ENCODE assay signal across 15 cellular contexts in the genomic region with DNA sequence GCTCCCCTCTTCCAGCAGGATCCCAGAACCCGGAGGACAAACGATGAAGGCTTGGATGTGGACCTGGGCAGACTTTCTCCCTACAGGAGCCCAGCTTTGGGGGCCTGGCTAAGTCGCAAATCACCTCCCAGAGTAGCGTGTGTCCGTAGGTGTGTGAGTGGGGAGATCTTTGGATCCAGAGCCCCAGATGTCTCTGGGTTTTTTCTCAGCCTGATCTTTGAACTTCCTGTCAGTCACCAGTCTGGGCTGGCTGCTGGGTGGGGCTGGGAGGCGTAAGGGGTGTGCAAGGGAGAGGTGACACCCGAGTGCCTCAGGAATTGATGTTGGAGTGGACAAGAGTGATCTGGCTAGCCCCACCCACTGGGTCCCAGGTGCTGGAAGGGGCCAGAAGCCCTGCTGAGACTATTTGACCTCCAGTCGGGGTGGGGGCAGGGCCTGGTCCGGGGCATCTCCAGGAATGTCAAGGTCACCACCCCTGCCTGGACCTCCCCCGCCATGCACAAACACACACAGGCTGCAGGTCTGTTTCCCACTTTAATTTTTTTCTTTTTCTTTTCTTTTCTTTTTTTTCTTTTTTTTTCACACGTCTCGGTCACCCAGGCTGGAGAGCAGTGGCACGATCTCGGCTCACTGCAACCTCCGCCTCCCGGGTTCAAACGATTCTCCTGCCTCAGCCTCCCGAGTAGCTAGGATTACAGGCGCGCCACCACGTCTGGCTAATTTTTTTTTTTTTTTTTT. TPM values are rescaled to one million over a fixed set of nuclear protein-coding genes. Genes with fewer than 3 reads are reported as not detected.
A peak's percentile ranks its signal among the peaks of the same experiment; 100 is the strongest.
DNase-seq lines count a peak whose midpoint lies in the region; ATAC-seq, FAIRE-seq and TF ChIP-seq lines count a peak whose summit lies in the region.
"Had no signal": no experiment of that assay in that cellular context is flagged by ENCODE, and none has a peak within 500 bp of the region (broad histone marks: within the 10 kb centered on the region; RNA-seq: fewer than 3 reads in every experiment).

MOGAT3 (minus strand) TSS at position 175 of the 738 bp plus-strand sequence. CDS start 182 bp downstream, outside the sequence.

- H3K36me3 Mint-ChIP-seq in activated naive CD4-positive, alpha-beta T cell treated with anti-CD3 and anti-CD28 coated beads, Interleukin-2, amount 10 ng/mL, durations not matched to agents 7 days and 5 days: peaks cover 1% of the 10 kb centered on the region
- H3K36me3 Mint-ChIP-seq in astrocyte (ENCODE audit: low read depth, unreplicated experiment): no peaks in the 10 kb centered on the region
- H3K36me3 Mint-ChIP-seq in stimulated activated effector memory CD8-positive, alpha-beta T cell treated with anti-CD3 and anti-CD28 coated beads, Interleukin-12 subunit alpha, Interleukin-12 subunit beta, amount 100 ng/mL, for 72 hours: no peaks in the 10 kb centered on the region

- WGBS in HepG2 (ENCODE audit: low lambda C conversion rate): under 1% methylated on average over 20 of the region's 21 CpGs
- WGBS in adrenal gland, 4 donors: 28 to 38% (median 36%) methylated on average over 16 to 21 of the region's 21 CpGs

- TF ChIP-seq CTCF in astrocyte (IDR thresholded peaks at IDR 0.05; ENCODE audit: insufficient read depth, low read depth, low read length) (no peak), HepG2 (CRISPR knock-in tag; IDR thresholded peaks at IDR 0.05) (no peak), adrenal gland (IDR thresholded peaks at IDR 0.05) (no peak)

- no peaks in the 10 kb centered on the region for H3K9me3 Mint-ChIP-seq in activated naive CD4-positive, alpha-beta T cell treated with anti-CD3 and anti-CD28 coated beads, Interleukin-2, amount 10 ng/mL, durations not matched to agents 7 days and 5 days
- H3K9me3 Mint-ChIP-seq in astrocyte (ENCODE audit: unreplicated experiment): no peaks in the 10 kb centered on the region
- no peaks in the 10 kb centered on the region for H3K9me3 Mint-ChIP-seq in stimulated activated effector memory CD8-positive, alpha-beta T cell treated with anti-CD3 and anti-CD28 coated beads, Interleukin-12 subunit alpha, Interleukin-12 subunit beta, amount 100 ng/mL, for 72 hours

- in situ Hi-C loops in HepG2 (cut with HindIII; ENCODE audit: extremely low pct_ligation_motif_present, low pct_unique_long_range_greater_than_20kb): no loop called here

- H3K4me2 ChIP-seq in astrocyte (ENCODE audit: low read length): peak within 1 kb of the TSS; percentile 44
- peak within 1 kb of the TSS; percentile 91 for H3K4me2 ChIP-seq in HepG2 (ENCODE audit: low read depth, low read length)

- no TSS peak for BruUV-seq in HepG2 (replicated peaks; lab: Mats Ljungman, UMichigan)

- TF ChIP-seq POLR2A in HepG2 (IDR thresholded peaks at IDR 0.05; ENCODE audit: insufficient read depth in 1 of 2, low read depth in 2 of 2, low read length in 2 of 2) (peak; percentile 91 to 95), adrenal gland (IDR thresholded peaks at IDR 0.05) (no peak)

- H3K9me3 ChIP-seq in astrocyte (ENCODE audit: insufficient read depth, low read depth, low read length): no peaks in the 10 kb centered on the region
- H3K9me3 ChIP-seq in HepG2 (ENCODE audit: low read length): no peaks in the 10 kb centered on the region
- H3K9me3 ChIP-seq in adrenal gland (replicated peaks in 1 of 3): no peaks in the 10 kb centered on the region

- POLR2A ChIA-PET in HepG2 (lab: Yijun Ruan, JAX): interaction anchor here (0.5 to 11.6 kb wide), 18 partner anchors 7 to 349 kb away, joined by 3 to 202 read pairs (median 4); partner anchors contain the start of genes CLDN15, FIS1, PLOD3 and SRRT

- ATAC-seq in HepG2 (peak; percentile 89), GM21576 (IDR thresholded peaks at IDR 0.05; ENCODE audit: unreplicated experiment) (no peak)
- no peak for ATAC-seq in stimulated activated effector memory CD8-positive, alpha-beta T cell treated with anti-CD3 and anti-CD28 coated beads, Interleukin-12 subunit alpha, Interleukin-12 subunit beta, amount 100 ng/mL, for 72 hours

- peak; percentile 41 for DNase-seq in activated naive CD4-positive, alpha-beta T cell treated with anti-CD3 and anti-CD28 coated beads, Interleukin-2, amount 10 ng/mL, durations not matched to agents 7 days and 5 days
- DNase-seq in activated naive CD4-positive, alpha-beta T cell (lab: John Stamatoyannopoulos, UW): no peak
- DNase-seq in astrocyte (ENCODE audit: low read depth) (no peak), HepG2 (ENCODE audit: low spot score) (peak; percentile 98), adrenal gland (no peak), activated gamma-delta T cell (lab: John Stamatoyannopoulos, UW) (no peak)
- DNase-seq in stimulated activated effector memory CD8-positive, alpha-beta T cell treated with anti-CD3 and anti-CD28 coated beads, Interleukin-12 subunit alpha, Interleukin-12 subunit beta, amount 100 ng/mL, for 72 hours (ENCODE audit: low spot score in 2 of 2): no peak
- DNase-seq: EL; erythroblast; NCI-H1436; stimulated activated CD4-positive, alpha-beta T cell treated with anti-CD3 and anti-CD28 coated beads, Interleukin-4, amount 100 ng/mL, for 24 hours had no signal

- H3K79me2 ChIP-seq in astrocyte (ENCODE audit: insufficient read depth, low read length) (no peaks in the 10 kb centered on the region), HepG2 (ENCODE audit: insufficient read depth, low read length) (peaks cover 12% of the 10 kb centered on the region)

- intact Hi-C loops in HepG2 (cut with micrococcal nuclease; ENCODE audit: unreplicated experiment) (loop anchor here (2.0 kb wide), 1 partner anchor 16 kb away; the partner anchor contains the start of gene PLOD3), adrenal gland (cut with DNase I) (no loop called here)

- TF ChIP-seq RAD21 in HepG2 (CRISPR knock-in tag; IDR thresholded peaks at IDR 0.05): 0 out of 2 replicates have a peak, but pooled peaks have one; percentile 20

- H2AFZ ChIP-seq in astrocyte (ENCODE audit: low read depth, low read length): peak within 1 kb of the TSS; percentile 41
- no peak within 1 kb of the TSS for H2AFZ ChIP-seq in HepG2 (ENCODE audit: low read length)

- CTCF ChIA-PET in activated naive CD4-positive, alpha-beta T cell treated with anti-CD3 and anti-CD28 coated beads, Interleukin-2, amount 10 ng/mL, durations not matched to agents 7 days and 5 days (lab: Charles Lee): interaction anchor here (1.1 to 1.5 kb wide), 2 partner anchors 8 to 9 kb away, joined by 4 to 5 read pairs; no protein-coding TSS in a partner anchor
- CTCF ChIA-PET in HepG2 (lab: Yijun Ruan, JAX; ENCODE audit: low intra/inter-chr PET ratio, low total read pairs): interaction anchor here (1.1 kb wide), 1 partner anchor 9 kb away, joined by 6 read pairs; no protein-coding TSS in a partner anchor

- peak within 1 kb of the TSS; percentile 20 for H3K27ac Mint-ChIP-seq in activated naive CD4-positive, alpha-beta T cell treated with anti-CD3 and anti-CD28 coated beads, Interleukin-2, amount 10 ng/mL, durations not matched to agents 7 days and 5 days
- H3K27ac Mint-ChIP-seq in astrocyte (ENCODE audit: unreplicated experiment): no peak within 1 kb of the TSS
- H3K27ac Mint-ChIP-seq in stimulated activated effector memory CD8-positive, alpha-beta T cell treated with anti-CD3 and anti-CD28 coated beads, Interleukin-12 subunit alpha, Interleukin-12 subunit beta, amount 100 ng/mL, for 72 hours: peak within 1 kb of the TSS; percentile 10

- TF ChIP-seq EP300 in HepG2 (IDR thresholded peaks at IDR 0.05; ENCODE audit: low read depth in 2 of 2, low read length in 2 of 2): peak; percentile 62 to 81; a peak in 3 of 4 replicates
- TF ChIP-seq EP300 in HepG2 (CRISPR knock-in tag; IDR thresholded peaks at IDR 0.05; ENCODE audit: borderline replicate concordance): peak; percentile 71; the same call in 1 of the 2 replicates

- FAIRE-seq in astrocyte (lab: Jason Lieb, UNC): no peak
- FAIRE-seq in HepG2 (lab: Jason Lieb, UNC): peak; percentile 99

- peaks cover 24% of the 10 kb centered on the region for H3K27me3 ChIP-seq in astrocyte (ENCODE audit: insufficient read depth, low read length)
- no peaks in the 10 kb centered on the region; a peak in 1 of 5 replicates for H3K27me3 ChIP-seq in HepG2 (ENCODE audit: control insufficient read depth in 1 of 2, insufficient read depth in 2 of 2, low read length in 2 of 2)
- H3K27me3 ChIP-seq in adrenal gland: peaks cover 31% of the 10 kb centered on the region

- peaks cover 25% of the 10 kb centered on the region for H3K4me1 Mint-ChIP-seq in activated naive CD4-positive, alpha-beta T cell treated with anti-CD3 and anti-CD28 coated beads, Interleukin-2, amount 10 ng/mL, durations not matched to agents 7 days and 5 days
- H3K4me1 Mint-ChIP-seq in astrocyte (ENCODE audit: low read depth, unreplicated experiment): no peaks in the 10 kb centered on the region
- H3K4me1 Mint-ChIP-seq in stimulated activated effector memory CD8-positive, alpha-beta T cell treated with anti-CD3 and anti-CD28 coated beads, Interleukin-12 subunit alpha, Interleukin-12 subunit beta, amount 100 ng/mL, for 72 hours: peaks cover 17% of the 10 kb centered on the region

- H3K4me3 ChIP-seq in astrocyte (ENCODE audit: insufficient read depth, low read depth, low read length) (no peak within 1 kb of the TSS), HepG2 (replicated peaks in 1 of 3; ENCODE audit: insufficient read depth in 1 of 3, low read depth in 2 of 3, low read length in 3 of 3) (peak within 1 kb of the TSS; percentile 74 to 87 (median 84)), adrenal gland (no peak within 1 kb of the TSS)

- H3K4me3 Mint-ChIP-seq in activated naive CD4-positive, alpha-beta T cell treated with anti-CD3 and anti-CD28 coated beads, Interleukin-2, amount 10 ng/mL, durations not matched to agents 7 days and 5 days: no peak within 1 kb of the TSS
- H3K4me3 Mint-ChIP-seq in astrocyte (ENCODE audit: unreplicated experiment): peak within 1 kb of the TSS; percentile 60
- H3K4me3 Mint-ChIP-seq in stimulated activated effector memory CD8-positive, alpha-beta T cell treated with anti-CD3 and anti-CD28 coated beads, Interleukin-12 subunit alpha, Interleukin-12 subunit beta, amount 100 ng/mL, for 72 hours: peak within 1 kb of the TSS; percentile 37

- H3K9ac ChIP-seq in astrocyte (ENCODE audit: low read length): no peak within 1 kb of the TSS
- H3K9ac ChIP-seq in HepG2 (ENCODE audit: insufficient read depth, low read depth, low read length): peak within 1 kb of the TSS; percentile 89

- H4K20me1 ChIP-seq in astrocyte (ENCODE audit: insufficient read depth, low read length) (peaks cover 3% of the 10 kb centered on the region), HepG2 (ENCODE audit: insufficient read depth, low read length) (peaks cover 3% of the 10 kb centered on the region; the same call in 1 of the 2 replicates)

- no peaks in the 10 kb centered on the region for H3K36me3 ChIP-seq in astrocyte (ENCODE audit: insufficient read depth, low read length)
- peaks cover 4 to 6% of the 10 kb centered on the region in 2 experiments; a peak in 3 of 5 replicates for H3K36me3 ChIP-seq in HepG2 (replicated peaks in 1 of 2; ENCODE audit: control insufficient read depth in 1 of 2, insufficient read depth in 2 of 2, low read length in 2 of 2)
- H3K36me3 ChIP-seq in adrenal gland (replicated peaks in 1 of 2): no peaks in the 10 kb centered on the region

- H3K4me1 ChIP-seq in astrocyte (ENCODE audit: insufficient read depth, low read length) (peaks cover 2% of the 10 kb centered on the region), HepG2 (ENCODE audit: insufficient read depth, low read length) (peaks cover 49% of the 10 kb centered on the region), adrenal gland (replicated peaks in 1 of 2) (peaks cover 0 to 5% of the 10 kb centered on the region in 2 donors)

- H3K27ac ChIP-seq in astrocyte (ENCODE audit: low read depth, low read length) (no peak within 1 kb of the TSS), HepG2 (ENCODE audit: extremely low read length, insufficient read depth, low read length) (peak within 1 kb of the TSS; percentile 99), adrenal gland (no peak within 1 kb of the TSS)

- H3K27me3 Mint-ChIP-seq in activated naive CD4-positive, alpha-beta T cell treated with anti-CD3 and anti-CD28 coated beads, Interleukin-2, amount 10 ng/mL, durations not matched to agents 7 days and 5 days: peaks cover 70% of the 10 kb centered on the region
- peaks cover 30% of the 10 kb centered on the region for H3K27me3 Mint-ChIP-seq in astrocyte (ENCODE audit: low read depth, unreplicated experiment)

RNA-seq across cellular contexts. Expression of gene MOGAT3, which starts in this region (rescaled TPM):
- total RNA-seq in astrocyte (not detected in 2 replicates), HepG2 (2016; rRNA removed; fragmentation: Illumina TruSeq; extraction: Trizol) (5.5 and 22.5 TPM in 2 replicates), adrenal gland (not detected)
- 4.9 TPM in 2 replicates for total RNA-seq in HepG2 (2016; cell fraction: cytosol; rRNA removed; fragmentation: Illumina TruSeq; extraction: Trizol; ENCODE audit: low read depth)
- 5.7 and 22.7 TPM in 2 replicates for total RNA-seq in HepG2 (2016; cell fraction: insoluble cytoplasmic fraction; rRNA removed; fragmentation: Illumina TruSeq; extraction: Trizol)
- total RNA-seq in HepG2 (2016; cell fraction: membrane; rRNA removed; fragmentation: Illumina TruSeq; extraction: Trizol): 4.8 and 5.0 TPM in 2 replicates
- total RNA-seq in HepG2 (2016; cell fraction: nucleus; rRNA removed; fragmentation: Illumina TruSeq; extraction: Trizol): 38.2 and 46.4 TPM in 2 replicates
- polyA plus RNA-seq in HepG2 (2011; rRNA removed) (30.5 and 39.2 TPM in 2 replicates), adrenal gland (not detected)
- 16.6 and 17.2 TPM in 2 replicates for polyA plus RNA-seq in HepG2 (2011; cell fraction: cytosol; rRNA removed)
- 82.9 and 84.5 TPM in 2 replicates for polyA plus RNA-seq in HepG2 (2011; cell fraction: nucleus; rRNA removed)
- 17.1 and 24.2 TPM in 2 replicates for polyA plus RNA-seq in HepG2 (2012)
- polyA plus RNA-seq in HepG2 (2016; cell fraction: cytosol; fragmentation: Illumina TruSeq; extraction: Trizol; ENCODE audit: low read depth): 1.8 and 2.5 TPM in 2 replicates
- 5.6 and 6.9 TPM in 2 replicates for polyA plus RNA-seq in HepG2 (2016; cell fraction: insoluble cytoplasmic fraction; fragmentation: Illumina TruSeq; extraction: Trizol; ENCODE audit: low read depth)
- polyA plus RNA-seq in HepG2 (2016; cell fraction: membrane; fragmentation: Illumina TruSeq; extraction: Trizol; ENCODE audit: low read depth): 2.9 and 3.0 TPM in 2 replicates
- 38.7 and 42.5 TPM in 2 replicates for polyA plus RNA-seq in HepG2 (2016; cell fraction: nucleus; fragmentation: Illumina TruSeq; extraction: Trizol; ENCODE audit: insufficient read depth, low read depth)
- polyA minus RNA-seq in HepG2 (2011; rRNA and poly(A)+ RNA removed; ENCODE audit: low replicate concordance): 121 TPM in 1 of 2 replicates, not detected in the other
- 14.9 and 15.6 TPM in 2 replicates for polyA minus RNA-seq in HepG2 (2011; cell fraction: cytosol; rRNA and poly(A)+ RNA removed)
- polyA minus RNA-seq in HepG2 (2011; cell fraction: nucleus; rRNA and poly(A)+ RNA removed): 233 and 284 TPM in 2 replicates
- total RNA-seq: osteocyte; subcutaneous adipose tissue; T-helper 2 cell treated with Interferon-gamma antibody and Interleukin-4, amounts not matched to agents 100 ng/mL and 5 ng/mL, for 36 hours had no signal

Comparison
In these comparisons a context has a peak if more than half of its experiments do, and no peak if none do; other contexts are left out.
1. DNase-seq: peak in activated naive CD4-positive, alpha-beta T cell treated with anti-CD3 and anti-CD28 coated beads, Interleukin-2, amount 10 ng/mL, durations not matched to agents 7 days and 5 days (single experiment) and HepG2 (single experiment); none in activated naive CD4-positive, alpha-beta T cell (0 of 4), astrocyte (single experiment), stimulated activated effector memory CD8-positive, alpha-beta T cell treated with anti-CD3 and anti-CD28 coated beads, Interleukin-12 subunit alpha, Interleukin-12 subunit beta, amount 100 ng/mL, for 72 hours (0 of 2), adrenal gland (0 of 7) and activated gamma-delta T cell (single experiment).
2. H3K4me3 ChIP-seq: peak in HepG2 (3 of 3); none in astrocyte (single experiment) and adrenal gland (0 of 4).
3. POLR2A ChIP-seq: peak in HepG2 (2 of 2); none in adrenal gland (0 of 2).